ENCODE assay signal across 9 cellular contexts in genomic region chr5:97182571-97183099, GRCh38. TPM values are rescaled to one million over a fixed set of nuclear protein-coding genes. Genes with fewer than 3 reads are reported as not detected.
DNase-seq lines count a peak whose midpoint lies in the region; TF ChIP-seq lines count a peak whose summit lies in the region.
"Had no signal": no experiment of that assay in that cellular context is flagged by ENCODE, and none has a peak within 500 bp of the region (broad histone marks: within the 10 kb centered on the region; RNA-seq: fewer than 3 reads in every experiment).

No MANE protein-coding gene starts in this region.

- peak overlapping the region; percentile 94 for H3K4me3 Mint-ChIP-seq in mesothelial cell of epicardium

- TF ChIP-seq CTCF in cardiac fibroblast (IDR thresholded peaks at IDR 0.05; ENCODE audit: low read depth, low read length) (no peak), mesothelial cell of epicardium (IDR thresholded peaks at IDR 0.05; ENCODE audit: unreplicated experiment) (no peak)

- peak overlapping the region; percentile 96 for H3K27ac ChIP-seq in BLaER1
- H3K27ac ChIP-seq in KOPT-K1 (ENCODE audit: low read depth, low read length, poor library complexity, severe bottlenecking) = peak overlapping the region; percentile 85

- H3K9ac ChIP-seq in BLaER1 = peak overlapping the region; percentile 97

- H3K9me3 Mint-ChIP-seq in mesothelial cell of epicardium = peaks cover 5% of the 10 kb centered on the region

- peaks cover 9% of the 10 kb centered on the region; the same call in 1 of the 2 replicates for H3K9me3 ChIP-seq in BLaER1
- H3K9me3 ChIP-seq in KOPT-K1 (ENCODE audit: insufficient read depth, low read length, poor library complexity, severe bottlenecking) = no peaks in the 10 kb centered on the region

- peaks cover 30% of the 10 kb centered on the region for H3K4me1 ChIP-seq in BLaER1

- H3K36me3 ChIP-seq in BLaER1 = peaks cover 27% of the 10 kb centered on the region
- peaks cover 23% of the 10 kb centered on the region for H3K36me3 ChIP-seq in KOPT-K1 (ENCODE audit: insufficient read depth, low read length)

- peaks cover 2% of the 10 kb centered on the region for H3K27me3 Mint-ChIP-seq in mesothelial cell of epicardium (ENCODE audit: low read depth)

- H3K36me3 Mint-ChIP-seq in mesothelial cell of epicardium = peaks cover 19% of the 10 kb centered on the region

- H3K27ac Mint-ChIP-seq in mesothelial cell of epicardium = peak overlapping the region; percentile 100

- peak; percentile 5 to 40 for DNase-seq in cardiac fibroblast (ENCODE audit: low read depth in 2 of 2)
- DNase-seq in mesothelial cell of epicardium (ENCODE audit: low spot score in 2 of 2, unreplicated experiment in 2 of 2) = no peak
- DNase-seq in globus pallidus (ENCODE audit: low spot score) = no peak
- DNase-seq in DMS153 treated with DMSO at 0.1 percent for 48 hours (lab: John Stamatoyannopoulos, UW; ENCODE audit: unreplicated experiment) = no peak
- no peak for DNase-seq in SKM-1 treated with dmso at 0.1 percent for 144 hours (lab: John Stamatoyannopoulos, UW; ENCODE audit: unreplicated experiment)
- DNase-seq in stimulated activated CD4-positive, alpha-beta T cell treated with anti-CD3 and anti-CD28 coated beads, Interleukin-4, amount 100 ng/mL, for 1 hour = no peak

- H3K4me3 ChIP-seq in BLaER1 (peak overlapping the region; percentile 97), cardiac fibroblast (replicated peaks in 1 of 2; ENCODE audit: low read depth in 2 of 2, low read length in 2 of 2) (peak overlapping the region; percentile 80 to 85)

- peak overlapping the region; percentile 91 for H3K4me2 ChIP-seq in BLaER1

- peaks cover 27% of the 10 kb centered on the region for H3K4me1 Mint-ChIP-seq in mesothelial cell of epicardium

- H3K27me3 ChIP-seq in BLaER1 = no peaks in the 10 kb centered on the region

- H4K20me1 ChIP-seq in BLaER1 = peaks cover 24% of the 10 kb centered on the region

RNA-seq across cellular contexts. Expression of gene RIOK2, which starts 0.4 kb away (rescaled TPM):
- total RNA-seq in mesothelial cell of epicardium = 25.9 to 29.4 TPM (median 29.1 TPM) in 3 replicates

RNA-seq across cellular contexts. Expression of gene LIX1, which starts 40.2 kb away (rescaled TPM):
- 9.9 to 12.0 TPM (median 10.7 TPM) in 3 replicates for total RNA-seq in mesothelial cell of epicardium
- total RNA-seq: HT1080 had no signal

Comparison
In these comparisons a context has a peak if more than half of its experiments do, and no peak if none do; other contexts are left out.
1. DNase-seq: peak in cardiac fibroblast (2 of 2); none in mesothelial cell of epicardium (0 of 2), globus pallidus (single experiment), DMS153 treated with DMSO at 0.1 percent for 48 hours (single experiment), SKM-1 treated with dmso at 0.1 percent for 144 hours (single experiment) and stimulated activated CD4-positive, alpha-beta T cell treated with anti-CD3 and anti-CD28 coated beads, Interleukin-4, amount 100 ng/mL, for 1 hour (single experiment).